10 cellular contexts compared by ENCODE assay signal in genomic region chr14:105945891-105946290, GRCh38.
DNase-seq lines count a peak whose midpoint lies in the region; ATAC-seq lines count a peak whose summit lies in the region.
"Had no signal": no experiment of that assay in that cellular context is flagged by ENCODE, and none has a peak within 500 bp of the region (broad histone marks: within the 10 kb centered on the region; RNA-seq: fewer than 3 reads in every experiment).

No MANE protein-coding gene starts in this region.

- ATAC-seq in HG03571 (IDR thresholded peaks at IDR 0.05; ENCODE audit: unreplicated experiment): no peak

- no peaks in the 10 kb centered on the region for H3K27me3 Mint-ChIP-seq in activated naive CD4-positive, alpha-beta T cell treated with anti-CD3 and anti-CD28 coated beads for 36 hours (ENCODE audit: low read depth)
- H3K27me3 Mint-ChIP-seq: memory B cell had no signal

- no peaks in the 10 kb centered on the region for H3K9me3 Mint-ChIP-seq in activated naive CD4-positive, alpha-beta T cell treated with anti-CD3 and anti-CD28 coated beads for 36 hours

- no peak overlapping the region for H3K27ac Mint-ChIP-seq in activated naive CD4-positive, alpha-beta T cell treated with anti-CD3 and anti-CD28 coated beads for 36 hours
- H3K27ac Mint-ChIP-seq: memory B cell had no signal

- H3K27ac ChIP-seq in caudate nucleus (ENCODE audit: low read depth, low read length): no peak overlapping the region

- no peak overlapping the region for H3K4me3 Mint-ChIP-seq in activated naive CD4-positive, alpha-beta T cell treated with anti-CD3 and anti-CD28 coated beads for 36 hours
- H3K4me3 Mint-ChIP-seq: memory B cell had no signal

- peaks cover 8% of the 10 kb centered on the region for H3K4me1 Mint-ChIP-seq in activated naive CD4-positive, alpha-beta T cell treated with anti-CD3 and anti-CD28 coated beads for 36 hours (ENCODE audit: low read depth)

- DNase-seq in activated naive CD4-positive, alpha-beta T cell treated with anti-CD3 and anti-CD28 coated beads for 36 hours: peak; percentile 70
- DNase-seq in activated naive CD4-positive, alpha-beta T cell (lab: John Stamatoyannopoulos, UW): no peak
- DNase-seq in M059J (ENCODE audit: low read depth): peak; percentile 2
- DNase-seq in UCSD-AML1 (lab: John Stamatoyannopoulos, UW; ENCODE audit: unreplicated experiment): peak; percentile 52
- DNase-seq in stimulated activated CD4-positive, alpha-beta T cell treated with anti-CD3 and anti-CD28 coated beads, Interleukin-4, amount 100 ng/mL, for 24 hours: peak; percentile 14
- no peak for DNase-seq in caudate nucleus (lab: John Stamatoyannopoulos, UW)
- no peak for DNase-seq in GM19240 (ENCODE audit: insufficient read length, low spot score)
- DNase-seq: IMR-90 had no signal

- intact Hi-C loops in activated naive CD4-positive, alpha-beta T cell treated with anti-CD3 and anti-CD28 coated beads for 36 hours (cut with micrococcal nuclease): loop anchor here (1.0 to 10.0 kb wide), 5 partner anchors 53 to 391 kb away; no protein-coding TSS in a partner anchor

- CTCF ChIA-PET in activated naive CD4-positive, alpha-beta T cell treated with anti-CD3 and anti-CD28 coated beads for 36 hours (lab: Charles Lee): interaction anchor here (0.9 to 2.4 kb wide), 11 partner anchors 9 to 398 kb away, joined by 3 to 8 read pairs (median 4); no protein-coding TSS in a partner anchor

- no peaks in the 10 kb centered on the region for H3K36me3 Mint-ChIP-seq in activated naive CD4-positive, alpha-beta T cell treated with anti-CD3 and anti-CD28 coated beads for 36 hours (ENCODE audit: low read depth)
- H3K36me3 Mint-ChIP-seq: memory B cell had no signal

Comparison
In these comparisons a context has a peak if more than half of its experiments do, and no peak if none do; other contexts are left out.
1. DNase-seq: peak in activated naive CD4-positive, alpha-beta T cell treated with anti-CD3 and anti-CD28 coated beads for 36 hours (single experiment), M059J (single experiment), UCSD-AML1 (single experiment) and stimulated activated CD4-positive, alpha-beta T cell treated with anti-CD3 and anti-CD28 coated beads, Interleukin-4, amount 100 ng/mL, for 24 hours (single experiment); none in activated naive CD4-positive, alpha-beta T cell (0 of 4), caudate nucleus (0 of 61) and GM19240 (single experiment).